8 cellular contexts compared by ENCODE assay signal in genomic region chr12:65685514-65685913, GRCh38.
DNase-seq lines count a peak whose midpoint lies in the region; ATAC-seq and TF ChIP-seq lines count a peak whose summit lies in the region.

No MANE protein-coding gene starts in this region.

- no peaks in the 10 kb centered on the region for H3K4me1 Mint-ChIP-seq in nephron

- no peak overlapping the region for H3K27ac Mint-ChIP-seq in nephron

- H3K4me3 Mint-ChIP-seq in nephron = no peak overlapping the region

- no peaks in the 10 kb centered on the region for H3K36me3 Mint-ChIP-seq in nephron (ENCODE audit: low read depth)

- no peak for ATAC-seq in HG03196 (IDR thresholded peaks at IDR 0.05; ENCODE audit: unreplicated experiment)
- no peak for ATAC-seq in HG03460 (IDR thresholded peaks at IDR 0.05; ENCODE audit: unreplicated experiment)

- peaks cover 4% of the 10 kb centered on the region for H3K27me3 Mint-ChIP-seq in nephron (ENCODE audit: low read depth)

- peak; percentile 56 for DNase-seq in GM03348 (ENCODE audit: low spot score)
- peak; percentile 51 for DNase-seq in M059J (ENCODE audit: low read depth)
- peak; percentile 25 for DNase-seq in dedifferentiated amniotic fluid mesenchymal stem cell (ENCODE audit: extremely low spot score)
- no peak for DNase-seq in NCI-H748 treated with DMSO at 0.1 percent for 48 hours (lab: John Stamatoyannopoulos, UW)
- no peak for DNase-seq in hypothalamus (lab: John Stamatoyannopoulos, UW)

- TF ChIP-seq CTCF in nephron (IDR thresholded peaks at IDR 0.05; ENCODE audit: unreplicated experiment in 3 of 3) = peak in 2 of 3 experiments; percentile 20 to 24

- peaks cover 6% of the 10 kb centered on the region for H3K9me3 Mint-ChIP-seq in nephron

Comparison
In these comparisons a context has a peak if more than half of its experiments do, and no peak if none do; other contexts are left out.
1. DNase-seq: peak in GM03348 (single experiment), M059J (single experiment) and dedifferentiated amniotic fluid mesenchymal stem cell (single experiment); none in NCI-H748 treated with DMSO at 0.1 percent for 48 hours (single experiment) and hypothalamus (0 of 51).